ENCODE assay signal across 25 cellular contexts in genomic region chr7:76063114-76063513, GRCh38.
"Had no signal": no experiment of that assay in that cellular context is flagged by ENCODE, and none has a peak within 500 bp of the region (broad histone marks: within the 10 kb centered on the region; RNA-seq: fewer than 3 reads in every experiment).

No MANE protein-coding gene starts in this region.

- ATAC-seq: effector memory CD8-positive, alpha-beta T cell; lower lobe of right lung had no signal

- H3K27me3 Mint-ChIP-seq: activated B cell treated with CpG ODN at 0.5 μM for 24 hours; activated naive CD8-positive, alpha-beta T cell; effector memory CD8-positive, alpha-beta T cell; naive B cell had no signal

- H3K27ac Mint-ChIP-seq: activated B cell treated with CpG ODN at 0.5 μM for 24 hours; activated naive CD8-positive, alpha-beta T cell; activated T-helper 1 cell treated with anti-CD3 and anti-CD28 coated beads, Interleukin-12 subunit alpha, Interleukin-12 subunit beta, Interleukin-2, Interleukin-4 antibody, amounts not matched to agents 30 ng/mL and 10 ng/mL and 1 ng/mL, durations not matched to agents 14 hours and 24 hours and 36 hours; T-helper 1 cell treated with Interleukin-12 subunit alpha and Interleukin-12 subunit beta and Interleukin-4 antibody, amounts not matched to agents 30 μg/mL and 1 μg/mL, for 36 hours had no signal

- H3K27me3 ChIP-seq: adrenal gland, ascending aorta, brain microvascular endothelial cell, dorsolateral prefrontal cortex, heart left ventricle, sigmoid colon, testis, vagina had no signal

- H3K27ac ChIP-seq: adrenal gland, ascending aorta, brain microvascular endothelial cell, dorsolateral prefrontal cortex, lower lobe of right lung, sigmoid colon, testis, vagina had no signal

- H3K4me3 ChIP-seq: adrenal gland, ascending aorta, dorsolateral prefrontal cortex, heart left ventricle, lower lobe of right lung, sigmoid colon, testis, vagina had no signal

- H3K4me3 Mint-ChIP-seq: activated B cell treated with CpG ODN at 0.5 μM for 24 hours; activated naive CD8-positive, alpha-beta T cell; activated T-helper 1 cell treated with anti-CD3 and anti-CD28 coated beads, Interleukin-12 subunit alpha, Interleukin-12 subunit beta, Interleukin-2, Interleukin-4 antibody, amounts not matched to agents 30 ng/mL and 10 ng/mL and 1 ng/mL, durations not matched to agents 14 hours and 24 hours and 36 hours; effector memory CD8-positive, alpha-beta T cell; T-helper 1 cell treated with Interleukin-12 subunit alpha and Interleukin-12 subunit beta and Interleukin-4 antibody, amounts not matched to agents 30 μg/mL and 1 μg/mL, for 36 hours had no signal

- H3K9me3 Mint-ChIP-seq: activated B cell treated with CpG ODN at 0.5 μM for 24 hours; activated T-helper 1 cell treated with anti-CD3 and anti-CD28 coated beads, Interleukin-12 subunit alpha, Interleukin-12 subunit beta, Interleukin-2, Interleukin-4 antibody, amounts not matched to agents 30 ng/mL and 10 ng/mL and 1 ng/mL, durations not matched to agents 14 hours and 24 hours and 36 hours; effector memory CD8-positive, alpha-beta T cell; naive B cell; T-helper 1 cell treated with Interleukin-12 subunit alpha and Interleukin-12 subunit beta and Interleukin-4 antibody, amounts not matched to agents 30 μg/mL and 1 μg/mL, for 36 hours had no signal

- H3K9me3 ChIP-seq: adrenal gland, ascending aorta, heart left ventricle, lower lobe of right lung, sigmoid colon, testis, vagina had no signal

- DNase-seq: activated B cell treated with CpG ODN at 0.5 μM for 24 hours; activated CD4-positive, alpha-beta T cell treated with anti-CD3 and anti-CD28 coated beads for 4 hours; activated CD4-positive, alpha-beta T cell treated with anti-CD3 and anti-CD28 coated beads, Interleukin-2, amount 50 U/mL, for 48 hours; activated gamma-delta T cell treated with Interleukin-2 at 50 U/mL for 16 hours; brain microvascular endothelial cell; central memory CD4-positive, alpha-beta T cell; dorsolateral prefrontal cortex; effector memory CD8-positive, alpha-beta T cell; lower lobe of right lung; mesendoderm; naive B cell; sigmoid colon; stimulated activated CD4-positive, alpha-beta T cell treated with anti-CD3 and anti-CD28 coated beads, Interleukin-2, amount 100 ng/mL, for 48 hours; stimulated activated CD8-positive, alpha-beta memory T cell treated with anti-CD3 and anti-CD28 coated beads, Interleukin-4, amount 100 ng/mL, for 48 hours; stimulated activated naive CD4-positive, alpha-beta T cell; T1000; trophoblast cell had no signal

- H3K4me1 Mint-ChIP-seq: activated B cell treated with CpG ODN at 0.5 μM for 24 hours, naive B cell had no signal

- H3K4me1 ChIP-seq: ascending aorta, lower lobe of right lung, testis, vagina had no signal
